In genomic region chr1:24515581-24516241, GRCh38 we compare ENCODE assay signal across 9 cellular contexts. TPM values are rescaled to one million over a fixed set of nuclear protein-coding genes. Genes with fewer than 3 reads are reported as not detected.
DNase-seq lines count a peak whose midpoint lies in the region; ATAC-seq and TF ChIP-seq lines count a peak whose summit lies in the region.
"Not testable (repeated sequence)": the region's sequence is repeated elsewhere in the genome, so short reads cannot be mapped to it uniquely, and the experiment has no call there.
"Had no signal": no experiment of that assay in that cellular context is flagged by ENCODE, and none has a peak within 500 bp of the region (broad histone marks: within the 10 kb centered on the region; RNA-seq: fewer than 3 reads in every experiment).

No MANE protein-coding gene starts in this region.

- not testable (repeated sequence) for H3K4me3 ChIP-seq in BE2C (ENCODE audit: low read depth, low read length); adipocyte (ENCODE audit: low read length); epithelial cell of esophagus (ENCODE audit: low read length)

- TF ChIP-seq CTCF in BE2C (IDR thresholded peaks at IDR 0.05; ENCODE audit: low read depth, low read length); epithelial cell of esophagus (IDR thresholded peaks at IDR 0.05; ENCODE audit: insufficient read depth, low read depth, low read length, missing control alignments): not testable (repeated sequence)

- H3K4me3 Mint-ChIP-seq in T-helper 17 cell: peak overlapping the region; percentile 47
- not testable (repeated sequence) for H3K4me3 Mint-ChIP-seq in stimulated activated naive B cell treated with anti-CD40 and anti-IgM and Interleukin-4, amounts not matched to agents 10 μg/mL and 1 μg/mL and 100 μg/mL, for 72 hours

- H3K9ac ChIP-seq in adipocyte (ENCODE audit: low read length): not testable (repeated sequence)

- peaks cover 16% of the 10 kb centered on the region for H3K36me3 Mint-ChIP-seq in T-helper 17 cell (ENCODE audit: low read depth)
- peaks cover 20 to 30% of the 10 kb centered on the region in 2 donors for H3K36me3 Mint-ChIP-seq in stimulated activated naive B cell treated with anti-CD40 and anti-IgM and Interleukin-4, amounts not matched to agents 10 μg/mL and 1 μg/mL and 100 μg/mL, for 72 hours

- H3K27ac Mint-ChIP-seq in T-helper 17 cell: peak overlapping the region; percentile 89
- peak overlapping the region; percentile 77 for H3K27ac Mint-ChIP-seq in stimulated activated naive B cell treated with anti-CD40 and anti-IgM and Interleukin-4, amounts not matched to agents 10 μg/mL and 1 μg/mL and 100 μg/mL, for 72 hours

- not testable (repeated sequence) for H3K9me3 ChIP-seq in BE2C; T-helper 17 cell (ENCODE audit: control insufficient read depth, low read length, poor library complexity, severe bottlenecking); adipocyte (ENCODE audit: control insufficient read depth, low read length)

- H3K4me1 ChIP-seq in BE2C; adipocyte (ENCODE audit: control insufficient read depth, insufficient read depth, low read length): not testable (repeated sequence)

- DNase-seq in BE2C: peak; percentile 10
- peak; percentile 59 for DNase-seq in H4 (ENCODE audit: low spot score)
- peak; percentile 70 for DNase-seq in NCI-H226
- DNase-seq in T-helper 17 cell; stimulated activated naive B cell treated with anti-CD40 and anti-IgM and Interleukin-4, amounts not matched to agents 10 μg/mL and 1 μg/mL and 100 μg/mL, for 72 hours: not testable (repeated sequence)
- DNase-seq in adipocyte (ENCODE audit: low read depth): peak; percentile 73
- DNase-seq in epithelial cell of esophagus (ENCODE audit: low read depth): peak; percentile 93
- peak; percentile 38 for DNase-seq in kidney glomerular epithelial cell (lab: John Stamatoyannopoulos, UW)

- H3K4me1 Mint-ChIP-seq in T-helper 17 cell: peaks cover 33% of the 10 kb centered on the region
- H3K4me1 Mint-ChIP-seq in stimulated activated naive B cell treated with anti-CD40 and anti-IgM and Interleukin-4, amounts not matched to agents 10 μg/mL and 1 μg/mL and 100 μg/mL, for 72 hours: not testable (repeated sequence)

- not testable (repeated sequence) for ATAC-seq in T-helper 17 cell; stimulated activated naive B cell treated with anti-CD40 and anti-IgM and Interleukin-4, amounts not matched to agents 10 μg/mL and 1 μg/mL and 100 μg/mL, for 72 hours (replicated peaks)

- peaks cover 12% of the 10 kb centered on the region for H3K27me3 ChIP-seq in BE2C
- H3K27me3 ChIP-seq in adipocyte (replicated peaks; ENCODE audit: control insufficient read depth, insufficient read depth, low read length): not testable (repeated sequence)

- H3K27me3 Mint-ChIP-seq in T-helper 17 cell; stimulated activated naive B cell treated with anti-CD40 and anti-IgM and Interleukin-4, amounts not matched to agents 10 μg/mL and 1 μg/mL and 100 μg/mL, for 72 hours: not testable (repeated sequence)

- H3K9me3 Mint-ChIP-seq in stimulated activated naive B cell treated with anti-CD40 and anti-IgM and Interleukin-4, amounts not matched to agents 10 μg/mL and 1 μg/mL and 100 μg/mL, for 72 hours: not testable (repeated sequence)

- not testable (repeated sequence) for H3K36me3 ChIP-seq in BE2C; adipocyte (ENCODE audit: control insufficient read depth, insufficient read depth, low read length, severe bottlenecking)

RNA-seq across cellular contexts. Expression of gene RCAN3, which starts 13.1 kb away (rescaled TPM):
- not detected for polyA plus RNA-seq in BE2C (2012; ENCODE audit: insufficient read depth, insufficient read length, low read depth)
- 3.7 and 10.8 TPM in 2 replicates for total RNA-seq in H4 (2014; rRNA removed; shearing (Covaris generic))
- 100 to 1,000 TPM; 152 to 160 TPM for total RNA-seq in T-helper 17 cell

RNA-seq across cellular contexts. Expression of gene NCMAP, which starts 40.2 kb away (rescaled TPM):
- not detected for polyA plus RNA-seq in BE2C (2012; ENCODE audit: insufficient read depth, insufficient read length, low read depth)
- total RNA-seq in H4 (2014; rRNA removed; shearing (Covaris generic)): not detected in 2 replicates
- not detected for total RNA-seq in T-helper 17 cell
- total RNA-seq: endothelial cell of umbilical vein had no signal
- polyA plus RNA-seq: endothelial cell of umbilical vein had no signal

Comparison
In these comparisons a context has a peak if more than half of its experiments do, and no peak if none do; other contexts are left out.
1. RNA of gene RCAN3, which starts 13.1 kb away (total RNA-seq): 152 to 160 TPM in T-helper 17 cell; 3.7 to 10.8 TPM in H4; every median in the first group is over 10 times any median in the second.